1 cellular context compared by ENCODE assay signal in the genomic region with DNA sequence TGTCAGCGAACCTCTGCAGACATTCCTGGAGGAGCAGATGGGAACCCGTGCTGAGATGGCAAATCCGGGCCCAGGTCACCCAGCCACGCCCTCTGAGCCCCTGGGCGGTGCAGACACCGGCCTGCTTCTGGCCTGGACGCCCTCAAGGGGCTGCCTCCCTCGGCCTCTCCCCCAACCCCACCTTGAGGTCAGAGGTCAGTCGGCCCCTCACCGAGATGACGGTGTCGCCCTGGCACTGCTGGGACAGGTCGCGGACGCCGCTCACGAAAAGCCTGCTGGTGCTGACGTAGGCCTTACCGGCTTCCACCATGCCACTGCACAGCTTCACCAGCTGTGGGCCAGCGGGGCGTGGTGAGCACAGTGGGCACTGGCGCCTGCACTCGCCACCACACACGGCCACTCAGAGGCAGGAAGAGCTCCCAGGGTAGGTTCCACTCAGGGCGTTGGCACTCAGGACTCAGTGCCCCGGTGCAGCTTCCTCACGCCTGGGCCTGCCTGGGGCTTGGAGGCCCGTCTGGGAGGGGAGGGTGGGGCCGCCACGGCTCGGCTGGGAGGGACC.
TF ChIP-seq lines count a peak whose summit lies in the region.

No MANE protein-coding gene starts in this region.

TF ChIP-seq in HEK293, 187 proteins besides CTCF, POLR2A, EP300 and RAD21 (continued from another document):
- TF ChIP-seq KLF8 (tag by site-specific recombination; IDR thresholded peaks at IDR 0.05) (peak; percentile 69; the same call in 1 of the 2 replicates), ZNF394 (tag by site-specific recombination; IDR thresholded peaks at IDR 0.05; ENCODE audit: borderline replicate concordance) (no peak), ZNF132 (tag by site-specific recombination; IDR thresholded peaks at IDR 0.05; ENCODE audit: borderline replicate concordance) (no peak), SETDB1 (IDR thresholded peaks at IDR 0.05; ENCODE audit: insufficient read length, low read length) (no peak), ZFP41 (tag by site-specific recombination; IDR thresholded peaks at IDR 0.05; ENCODE audit: borderline replicate concordance) (no peak), ZNF37A (tag by site-specific recombination; IDR thresholded peaks at IDR 0.05) (no peak), ZNF140 (tag by site-specific recombination; IDR thresholded peaks at IDR 0.05) (no peak), ZNF146 (tag by site-specific recombination; IDR thresholded peaks at IDR 0.05) (no peak), ZBTB48 (tag by site-specific recombination; IDR thresholded peaks at IDR 0.05) (no peak), ZNF23 (tag by site-specific recombination; IDR thresholded peaks at IDR 0.05; ENCODE audit: borderline replicate concordance) (no peak), ZNF555 (tag by site-specific recombination; conservative IDR thresholded peaks at IDR 0.05) (no peak), TRIM28 (IDR thresholded peaks at IDR 0.05; ENCODE audit: borderline replicate concordance, low read length) (no peak), ZNF600 (tag by site-specific recombination; IDR thresholded peaks at IDR 0.05) (peak; percentile 36; the same call in 1 of the 2 replicates)
- TF ChIP-seq, protein P1, sequence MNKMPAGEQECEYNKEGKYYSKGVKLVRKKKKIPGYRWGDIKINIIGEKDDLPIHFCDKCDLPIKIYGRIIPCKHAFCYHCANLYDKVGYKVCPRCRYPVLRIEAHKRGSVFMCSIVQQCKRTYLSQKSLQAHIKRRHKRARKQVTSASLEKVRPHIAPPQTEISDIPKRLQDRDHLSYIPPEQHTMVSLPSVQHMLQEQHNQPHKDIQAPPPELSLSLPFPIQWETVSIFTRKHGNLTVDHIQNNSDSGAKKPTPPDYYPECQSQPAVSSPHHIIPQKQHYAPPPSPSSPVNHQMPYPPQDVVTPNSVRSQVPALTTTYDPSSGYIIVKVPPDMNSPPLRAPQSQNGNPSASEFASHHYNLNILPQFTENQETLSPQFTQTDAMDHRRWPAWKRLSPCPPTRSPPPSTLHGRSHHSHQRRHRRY (tag by site-specific recombination; IDR thresholded peaks at IDR 0.05), result no peak
- TF ChIP-seq, protein P2, sequence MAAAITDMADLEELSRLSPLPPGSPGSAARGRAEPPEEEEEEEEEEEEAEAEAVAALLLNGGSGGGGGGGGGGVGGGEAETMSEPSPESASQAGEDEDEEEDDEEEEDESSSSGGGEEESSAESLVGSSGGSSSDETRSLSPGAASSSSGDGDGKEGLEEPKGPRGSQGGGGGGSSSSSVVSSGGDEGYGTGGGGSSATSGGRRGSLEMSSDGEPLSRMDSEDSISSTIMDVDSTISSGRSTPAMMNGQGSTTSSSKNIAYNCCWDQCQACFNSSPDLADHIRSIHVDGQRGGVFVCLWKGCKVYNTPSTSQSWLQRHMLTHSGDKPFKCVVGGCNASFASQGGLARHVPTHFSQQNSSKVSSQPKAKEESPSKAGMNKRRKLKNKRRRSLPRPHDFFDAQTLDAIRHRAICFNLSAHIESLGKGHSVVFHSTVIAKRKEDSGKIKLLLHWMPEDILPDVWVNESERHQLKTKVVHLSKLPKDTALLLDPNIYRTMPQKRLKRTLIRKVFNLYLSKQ (tag by site-specific recombination; IDR thresholded peaks at IDR 0.05; ENCODE audit: borderline replicate concordance), result no peak
- TF ChIP-seq, protein P3, sequence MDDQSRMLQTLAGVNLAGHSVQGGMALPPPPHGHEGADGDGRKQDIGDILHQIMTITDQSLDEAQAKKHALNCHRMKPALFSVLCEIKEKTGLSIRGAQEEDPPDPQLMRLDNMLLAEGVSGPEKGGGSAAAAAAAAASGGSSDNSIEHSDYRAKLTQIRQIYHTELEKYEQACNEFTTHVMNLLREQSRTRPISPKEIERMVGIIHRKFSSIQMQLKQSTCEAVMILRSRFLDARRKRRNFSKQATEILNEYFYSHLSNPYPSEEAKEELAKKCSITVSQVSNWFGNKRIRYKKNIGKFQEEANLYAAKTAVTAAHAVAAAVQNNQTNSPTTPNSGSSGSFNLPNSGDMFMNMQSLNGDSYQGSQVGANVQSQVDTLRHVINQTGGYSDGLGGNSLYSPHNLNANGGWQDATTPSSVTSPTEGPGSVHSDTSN (CRISPR knock-in tag; IDR thresholded peaks at IDR 0.05), result no peak
- TF ChIP-seq, protein P4, sequence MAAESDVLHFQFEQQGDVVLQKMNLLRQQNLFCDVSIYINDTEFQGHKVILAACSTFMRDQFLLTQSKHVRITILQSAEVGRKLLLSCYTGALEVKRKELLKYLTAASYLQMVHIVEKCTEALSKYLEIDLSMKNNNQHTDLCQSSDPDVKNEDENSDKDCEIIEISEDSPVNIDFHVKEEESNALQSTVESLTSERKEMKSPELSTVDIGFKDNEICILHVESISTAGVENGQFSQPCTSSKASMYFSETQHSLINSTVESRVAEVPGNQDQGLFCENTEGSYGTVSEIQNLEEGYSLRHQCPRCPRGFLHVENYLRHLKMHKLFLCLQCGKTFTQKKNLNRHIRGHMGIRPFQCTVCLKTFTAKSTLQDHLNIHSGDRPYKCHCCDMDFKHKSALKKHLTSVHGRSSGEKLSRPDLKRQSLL (tag by site-specific recombination; IDR thresholded peaks at IDR 0.05), result no peak
- TF ChIP-seq, protein P5, sequence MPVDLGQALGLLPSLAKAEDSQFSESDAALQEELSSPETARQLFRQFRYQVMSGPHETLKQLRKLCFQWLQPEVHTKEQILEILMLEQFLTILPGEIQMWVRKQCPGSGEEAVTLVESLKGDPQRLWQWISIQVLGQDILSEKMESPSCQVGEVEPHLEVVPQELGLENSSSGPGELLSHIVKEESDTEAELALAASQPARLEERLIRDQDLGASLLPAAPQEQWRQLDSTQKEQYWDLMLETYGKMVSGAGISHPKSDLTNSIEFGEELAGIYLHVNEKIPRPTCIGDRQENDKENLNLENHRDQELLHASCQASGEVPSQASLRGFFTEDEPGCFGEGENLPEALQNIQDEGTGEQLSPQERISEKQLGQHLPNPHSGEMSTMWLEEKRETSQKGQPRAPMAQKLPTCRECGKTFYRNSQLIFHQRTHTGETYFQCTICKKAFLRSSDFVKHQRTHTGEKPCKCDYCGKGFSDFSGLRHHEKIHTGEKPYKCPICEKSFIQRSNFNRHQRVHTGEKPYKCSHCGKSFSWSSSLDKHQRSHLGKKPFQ (tag by site-specific recombination; IDR thresholded peaks at IDR 0.05), result no peak
